8 cellular contexts compared by ENCODE assay signal in genomic region chr16:30184430-30185140, GRCh38. TPM values are rescaled to one million over a fixed set of nuclear protein-coding genes. Genes with fewer than 3 reads are reported as not detected.
DNase-seq lines count a peak whose midpoint lies in the region; ATAC-seq and TF ChIP-seq lines count a peak whose summit lies in the region.

No MANE protein-coding gene starts in this region.

- DNase-seq in MM.1S: peak; percentile 42
- DNase-seq in WTC11 (ENCODE audit: low spot score): no peak
- DNase-seq in chondrocyte (ENCODE audit: low spot score): no peak
- no peak for DNase-seq in vagina (ENCODE audit: extremely low spot score in 2 of 2)
- DNase-seq in putamen (ENCODE audit: low spot score): no peak
- no peak for DNase-seq in GM23248

- H3K9me3 Mint-ChIP-seq in WTC11 (no peaks in the 10 kb centered on the region), chondrocyte (ENCODE audit: low read depth) (no peaks in the 10 kb centered on the region)

- H3K4me3 ChIP-seq in GM12875 (ENCODE audit: low read depth, low read length): peak overlapping the region; percentile 95
- peak overlapping the region; percentile 98 for H3K4me3 ChIP-seq in MM.1S (ENCODE audit: low read length)
- peak overlapping the region; percentile 79 for H3K4me3 ChIP-seq in neuron (ENCODE audit: low read length)
- H3K4me3 ChIP-seq in vagina: peak overlapping the region; percentile 51 to 68
- no peak overlapping the region for H3K4me3 ChIP-seq in GM23248

- H3K36me3 Mint-ChIP-seq in WTC11: no peaks in the 10 kb centered on the region
- no peaks in the 10 kb centered on the region for H3K36me3 Mint-ChIP-seq in chondrocyte (ENCODE audit: low read depth)

- H3K36me3 ChIP-seq in MM.1S (replicated peaks; ENCODE audit: insufficient read depth, low read length): no peaks in the 10 kb centered on the region; the same call in 1 of the 2 replicates
- H3K36me3 ChIP-seq in neuron (ENCODE audit: insufficient read depth, low read length): peaks cover 4% of the 10 kb centered on the region
- no peaks in the 10 kb centered on the region for H3K36me3 ChIP-seq in vagina
- no peaks in the 10 kb centered on the region for H3K36me3 ChIP-seq in GM23248 (ENCODE audit: low read depth)

- H3K4me3 Mint-ChIP-seq in WTC11 (peak overlapping the region; percentile 52), chondrocyte (ENCODE audit: unreplicated experiment) (peak overlapping the region; percentile 56)

- no peaks in the 10 kb centered on the region for H4K20me1 ChIP-seq in MM.1S (ENCODE audit: insufficient read depth, low read length)
- no peaks in the 10 kb centered on the region for H4K20me1 ChIP-seq in GM23248 (ENCODE audit: insufficient read depth)

- H3K9me2 ChIP-seq in MM.1S (replicated peaks; ENCODE audit: insufficient read depth, low read length) (no peaks in the 10 kb centered on the region), GM23248 (ENCODE audit: insufficient read depth) (no peaks in the 10 kb centered on the region)

- intact Hi-C loops in vagina (cut with DNase I): no loop called here

- H3K9me3 ChIP-seq in MM.1S (replicated peaks; ENCODE audit: insufficient read depth, low read length): no peaks in the 10 kb centered on the region
- no peaks in the 10 kb centered on the region for H3K9me3 ChIP-seq in neuron (ENCODE audit: low read length)
- H3K9me3 ChIP-seq in vagina: no peaks in the 10 kb centered on the region
- H3K9me3 ChIP-seq in GM23248 (ENCODE audit: low read depth): no peaks in the 10 kb centered on the region

- H3K27ac Mint-ChIP-seq in WTC11 (no peak overlapping the region), chondrocyte (ENCODE audit: unreplicated experiment) (no peak overlapping the region)

- peaks cover 49% of the 10 kb centered on the region for H3K79me2 ChIP-seq in MM.1S (ENCODE audit: low read length)
- no peaks in the 10 kb centered on the region for H3K79me2 ChIP-seq in GM23248 (ENCODE audit: insufficient read depth)

- ATAC-seq in WTC11: no peak

- H3F3A ChIP-seq in MM.1S (ENCODE audit: insufficient read depth, low read length) (peaks cover 41% of the 10 kb centered on the region; the same call in 1 of the 2 replicates), GM23248 (ENCODE audit: insufficient read depth) (no peaks in the 10 kb centered on the region)

- peak overlapping the region; percentile 87 for H3K9ac ChIP-seq in MM.1S (ENCODE audit: low read length)
- H3K9ac ChIP-seq in GM23248: no peak overlapping the region

- H3K4me2 ChIP-seq in MM.1S (ENCODE audit: low read depth, low read length) (peak overlapping the region; percentile 98), GM23248 (ENCODE audit: unreplicated experiment) (no peak overlapping the region)

- POLR2A ChIA-PET in WTC11 (lab: Charles Lee): no interaction called here

- TF ChIP-seq CTCF in GM12875 (IDR thresholded peaks at IDR 0.05; ENCODE audit: borderline replicate concordance, insufficient read depth, low read depth, low read length): no peak
- no peak for TF ChIP-seq CTCF in MM.1S (IDR thresholded peaks at IDR 0.05; ENCODE audit: low read length)
- TF ChIP-seq CTCF in WTC11 (IDR thresholded peaks at IDR 0.05): no peak
- no peak for TF ChIP-seq CTCF in chondrocyte (IDR thresholded peaks at IDR 0.05)
- no peak for TF ChIP-seq CTCF in vagina (IDR thresholded peaks at IDR 0.05)

- H3K4me1 Mint-ChIP-seq in WTC11 (peaks cover 7% of the 10 kb centered on the region), chondrocyte (ENCODE audit: low read depth) (peaks cover 9% of the 10 kb centered on the region)

- no peaks in the 10 kb centered on the region for H3K27me3 ChIP-seq in MM.1S (replicated peaks; ENCODE audit: insufficient read depth, low read length)
- H3K27me3 ChIP-seq in neuron (ENCODE audit: insufficient read depth, low read length): no peaks in the 10 kb centered on the region
- H3K27me3 ChIP-seq in vagina: no peaks in the 10 kb centered on the region
- H3K27me3 ChIP-seq in GM23248 (replicated peaks; ENCODE audit: insufficient read depth): no peaks in the 10 kb centered on the region

- no peak for TF ChIP-seq POLR2A in vagina (IDR thresholded peaks at IDR 0.05)

- H2AFZ ChIP-seq in MM.1S (ENCODE audit: low read length) (0 out of 2 replicates have a peak overlapping the region, but pooled peaks have one; percentile 30), neuron (ENCODE audit: low read depth, low read length) (no peak overlapping the region), GM23248 (no peak overlapping the region)

- in situ Hi-C loops in GM23248 (cut with MboI): no loop called here

- peak overlapping the region; percentile 92 for H3K27ac ChIP-seq in MM.1S (ENCODE audit: low read length)
- no peak overlapping the region for H3K27ac ChIP-seq in vagina
- H3K27ac ChIP-seq in GM23248: no peak overlapping the region

- CTCF ChIA-PET in WTC11 (lab: Charles Lee): interaction anchor here (1.4 to 4.8 kb wide), 3 partner anchors 72 to 225 kb away, joined by 5 to 21 read pairs (median 19); partner anchors contain the start of genes GDPD3 and TBX6

- H3K27me3 Mint-ChIP-seq in WTC11 (ENCODE audit: low read depth): peaks cover 46% of the 10 kb centered on the region
- H3K27me3 Mint-ChIP-seq in chondrocyte (ENCODE audit: low read depth): no peaks in the 10 kb centered on the region

- peaks cover 31% of the 10 kb centered on the region for H3K4me1 ChIP-seq in MM.1S (ENCODE audit: low read length)
- peaks cover 13% of the 10 kb centered on the region for H3K4me1 ChIP-seq in neuron (ENCODE audit: insufficient read depth, low read length)
- H3K4me1 ChIP-seq in vagina: peaks cover 15% of the 10 kb centered on the region
- H3K4me1 ChIP-seq in GM23248 (ENCODE audit: insufficient read depth): no peaks in the 10 kb centered on the region

- WGBS in GM23248 (ENCODE audit: low coverage in 1 of 2, low lambda C conversion rate in 2 of 2, missing lambda C conversion rate in 2 of 2), 2 experiments: 61% methylated on average over 10 to 14 of the region's 14 CpGs

TF ChIP-seq in WTC11, 78 proteins besides CTCF, POLR2A, EP300 and RAD21:
- no peak for TF ChIP-seq ZNF416 (CRISPR knock-in tag; IDR thresholded peaks at IDR 0.05)
- no peak for TF ChIP-seq EMX1 (CRISPR knock-in tag; IDR thresholded peaks at IDR 0.05)
- TF ChIP-seq SMAD4 (CRISPR knock-in tag; IDR thresholded peaks at IDR 0.05): no peak
- TF ChIP-seq, protein P1, sequence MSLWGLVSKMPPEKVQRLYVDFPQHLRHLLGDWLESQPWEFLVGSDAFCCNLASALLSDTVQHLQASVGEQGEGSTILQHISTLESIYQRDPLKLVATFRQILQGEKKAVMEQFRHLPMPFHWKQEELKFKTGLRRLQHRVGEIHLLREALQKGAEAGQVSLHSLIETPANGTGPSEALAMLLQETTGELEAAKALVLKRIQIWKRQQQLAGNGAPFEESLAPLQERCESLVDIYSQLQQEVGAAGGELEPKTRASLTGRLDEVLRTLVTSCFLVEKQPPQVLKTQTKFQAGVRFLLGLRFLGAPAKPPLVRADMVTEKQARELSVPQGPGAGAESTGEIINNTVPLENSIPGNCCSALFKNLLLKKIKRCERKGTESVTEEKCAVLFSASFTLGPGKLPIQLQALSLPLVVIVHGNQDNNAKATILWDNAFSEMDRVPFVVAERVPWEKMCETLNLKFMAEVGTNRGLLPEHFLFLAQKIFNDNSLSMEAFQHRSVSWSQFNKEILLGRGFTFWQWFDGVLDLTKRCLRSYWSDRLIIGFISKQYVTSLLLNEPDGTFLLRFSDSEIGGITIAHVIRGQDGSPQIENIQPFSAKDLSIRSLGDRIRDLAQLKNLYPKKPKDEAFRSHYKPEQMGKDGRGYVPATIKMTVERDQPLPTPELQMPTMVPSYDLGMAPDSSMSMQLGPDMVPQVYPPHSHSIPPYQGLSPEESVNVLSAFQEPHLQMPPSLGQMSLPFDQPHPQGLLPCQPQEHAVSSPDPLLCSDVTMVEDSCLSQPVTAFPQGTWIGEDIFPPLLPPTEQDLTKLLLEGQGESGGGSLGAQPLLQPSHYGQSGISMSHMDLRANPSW (CRISPR knock-in tag; conservative IDR thresholded peaks at IDR 0.05; ENCODE audit: low read depth): no peak
- TF ChIP-seq TEAD1 (CRISPR knock-in tag; IDR thresholded peaks at IDR 0.05): no peak
- no peak for TF ChIP-seq ETV6 (CRISPR knock-in tag; IDR thresholded peaks at IDR 0.05)
- TF ChIP-seq RELA (CRISPR knock-in tag; IDR thresholded peaks at IDR 0.05; ENCODE audit: borderline replicate concordance): no peak
- TF ChIP-seq TEAD4 (CRISPR knock-in tag; IDR thresholded peaks at IDR 0.05): no peak

RNA-seq across cellular contexts. Expression of gene CORO1A, which starts 1.2 kb away (rescaled TPM):
- total RNA-seq in WTC11 (2021): 6.2 to 10.0 TPM (median 6.5 TPM) in 3 replicates
- total RNA-seq in chondrocyte: 2.2 to 3.0 TPM (median 2.9 TPM) in 3 replicates
- 51.1 TPM for total RNA-seq in vagina
- total RNA-seq in GM23248 (2014; rRNA removed; shearing (Covaris generic)): 3.2 and 4.8 TPM in 2 replicates
- polyA plus RNA-seq in GM23248 (2016; fragmentation: Nextera tagmentation; extraction: Ambion mirVana): 1.7 TPM in 2 replicates

RNA-seq across cellular contexts. Expression of gene BOLA2B, which starts 8.9 kb away (rescaled TPM):
- total RNA-seq in WTC11 (2021): 191 to 206 TPM (median 192 TPM) in 3 replicates
- total RNA-seq in chondrocyte: 86.5 to 101 TPM (median 97.5 TPM) in 3 replicates
- total RNA-seq in vagina: 292 TPM
- 2.0 and 155 TPM in 2 replicates for total RNA-seq in GM23248 (2014; rRNA removed; shearing (Covaris generic))
- polyA plus RNA-seq in GM23248 (2016; fragmentation: Nextera tagmentation; extraction: Ambion mirVana): 122 and 146 TPM in 2 replicates

RNA-seq across cellular contexts. Expression of gene SLX1A, which starts 9.1 kb away (rescaled TPM):
- total RNA-seq in WTC11 (2021) (37.2 to 77.0 TPM (median 53.2 TPM) in 3 replicates), chondrocyte (16.1 to 44.4 TPM (median 36.9 TPM) in 3 replicates), vagina (48.9 TPM)
- 14.3 and 32.6 TPM in 2 replicates for total RNA-seq in GM23248 (2014; rRNA removed; shearing (Covaris generic))
- 32.2 and 51.7 TPM in 2 replicates for polyA plus RNA-seq in GM23248 (2016; fragmentation: Nextera tagmentation; extraction: Ambion mirVana)

RNA-seq across cellular contexts. Expression of gene SULT1A3, which starts 14.5 kb away (rescaled TPM):
- 7.1 to 11.3 TPM (median 8.3 TPM) in 3 replicates for total RNA-seq in WTC11 (2021)
- total RNA-seq in chondrocyte: 14.1 to 16.6 TPM (median 14.7 TPM) in 3 replicates
- total RNA-seq in vagina: 10.8 TPM
- 12.2 and 22.9 TPM in 2 replicates for total RNA-seq in GM23248 (2014; rRNA removed; shearing (Covaris generic))
- 4.5 and 4.8 TPM in 2 replicates for polyA plus RNA-seq in GM23248 (2016; fragmentation: Nextera tagmentation; extraction: Ambion mirVana)
